ENCODE assay signal across 17 cellular contexts in genomic region chr5:10311595-10312425, GRCh38.
"Had no signal": no experiment of that assay in that cellular context is flagged by ENCODE, and none has a peak within 500 bp of the region (broad histone marks: within the 10 kb centered on the region; RNA-seq: fewer than 3 reads in every experiment).

No MANE protein-coding gene starts in this region.

- H3K4me1 ChIP-seq: lower lobe of right lung had no signal

- H3K27ac ChIP-seq: adrenal gland, foreskin keratinocyte, lower lobe of right lung, neutrophil had no signal

- H3K9me3 Mint-ChIP-seq: activated naive CD4-positive, alpha-beta T cell treated with anti-CD3 and anti-CD28 coated beads, Interleukin-2, amount 50 U/mL, for 72 hours; activated T-cell treated with anti-CD3 and anti-CD28 coated beads, Interleukin-2, amount 50 U/mL, for 72 hours; naive thymus-derived CD8-positive, alpha-beta T cell had no signal

- H3K4me3 Mint-ChIP-seq: activated T-cell treated with anti-CD3 and anti-CD28 coated beads, Interleukin-2, amount 50 U/mL, for 72 hours; naive thymus-derived CD8-positive, alpha-beta T cell had no signal

- H3K36me3 ChIP-seq: adrenal gland, lower lobe of right lung, neutrophil, tibial nerve had no signal

- H3K27me3 ChIP-seq: adrenal gland, foreskin keratinocyte, tibial nerve had no signal

- H3K9me3 ChIP-seq: adrenal gland, lower lobe of right lung, neutrophil, tibial nerve had no signal

- H3K27ac Mint-ChIP-seq: activated naive CD4-positive, alpha-beta T cell treated with anti-CD3 and anti-CD28 coated beads, Interleukin-2, amount 50 U/mL, for 72 hours; activated T-cell treated with anti-CD3 and anti-CD28 coated beads, Interleukin-2, amount 50 U/mL, for 72 hours; naive thymus-derived CD8-positive, alpha-beta T cell had no signal

- ATAC-seq: left colon; lower lobe of right lung; naive thymus-derived CD8-positive, alpha-beta T cell had no signal

- DNase-seq: activated CD4-positive, alpha-beta T cell treated with anti-CD3 and anti-CD28 coated beads, Interleukin-2, amount 50 U/mL, for 4 hours; activated gamma-delta T cell treated with Interleukin-2 at 50 U/mL for 16 hours; activated T-cell treated with anti-CD3 and anti-CD28 coated beads, Interleukin-2, amount 50 U/mL, for 72 hours; adrenal gland; foreskin keratinocyte; glutamatergic neuron; hippocampal formation; islet precursor cell; left colon; lower lobe of right lung; naive thymus-derived CD8-positive, alpha-beta T cell; stimulated activated naive CD4-positive, alpha-beta T cell treated with Interleukin-2 at 50 U/mL for 16 hours; substantia nigra; SW 1271 had no signal

- H3K4me3 ChIP-seq: adrenal gland, lower lobe of right lung, tibial nerve had no signal

- H3K36me3 Mint-ChIP-seq: naive thymus-derived CD8-positive, alpha-beta T cell had no signal
